ENCODE assay signal across 14 cellular contexts in the genomic region with DNA sequence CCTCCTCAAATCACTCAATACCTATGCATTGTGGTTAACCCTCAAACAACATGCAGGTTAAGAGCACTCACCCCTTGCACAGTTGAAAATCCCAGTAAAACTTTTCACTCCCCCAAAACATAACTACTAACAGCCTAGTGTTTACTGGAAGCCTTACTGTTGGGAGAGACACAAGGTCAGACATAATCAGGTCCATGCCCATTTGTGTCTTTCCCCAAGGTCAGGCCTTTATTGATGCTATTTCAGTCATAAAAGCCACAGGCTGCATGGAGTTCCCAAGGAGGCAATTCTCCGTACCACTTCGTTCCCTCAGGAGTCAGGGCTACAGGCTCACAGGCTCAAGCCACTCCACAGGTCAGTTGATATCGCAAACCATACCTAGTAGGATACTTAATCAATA.
DNase-seq lines count a peak whose midpoint lies in the region; ATAC-seq and TF ChIP-seq lines count a peak whose summit lies in the region.
"Had no signal": no experiment of that assay in that cellular context is flagged by ENCODE, and none has a peak within 500 bp of the region (broad histone marks: within the 10 kb centered on the region; RNA-seq: fewer than 3 reads in every experiment).

No MANE protein-coding gene starts in this region.

- peaks cover 0 to 7% (median 4%) of the 10 kb centered on the region in 8 donors for H3K9me3 Mint-ChIP-seq in CD4-positive, alpha-beta memory T cell
- no peaks in the 10 kb centered on the region for H3K9me3 Mint-ChIP-seq in effector memory CD8-positive, alpha-beta T cell
- peaks cover 10% of the 10 kb centered on the region for H3K9me3 Mint-ChIP-seq in neural progenitor cell

- no peak overlapping the region for H3K4me2 ChIP-seq in neural progenitor cell

- no peaks in the 10 kb centered on the region for H3K9me3 ChIP-seq in CD4-positive, alpha-beta memory T cell (ENCODE audit: control insufficient read depth in 1 of 2, low read length in 2 of 2)
- H3K9me3 ChIP-seq in neural progenitor cell (ENCODE audit: low read depth), result no peaks in the 10 kb centered on the region
- H3K9me3 ChIP-seq: Caco-2, HAP-1 had no signal

- no peak overlapping the region for H2AFZ ChIP-seq in neural progenitor cell (replicated peaks)

- no peaks in the 10 kb centered on the region for H3K27me3 ChIP-seq in CD4-positive, alpha-beta memory T cell (ENCODE audit: insufficient read depth, low read length)
- no peaks in the 10 kb centered on the region for H3K27me3 ChIP-seq in neural progenitor cell

- no peak overlapping the region for H3K27ac ChIP-seq in CD4-positive, alpha-beta memory T cell (ENCODE audit: low read depth, low read length)
- H3K27ac ChIP-seq in neural progenitor cell, result no peak overlapping the region
- H3K27ac ChIP-seq: 22Rv1 had no signal

- peak overlapping the region in 1 of 8 donors; percentile 54 for H3K4me3 Mint-ChIP-seq in CD4-positive, alpha-beta memory T cell
- no peak overlapping the region for H3K4me3 Mint-ChIP-seq in effector memory CD8-positive, alpha-beta T cell
- no peak overlapping the region for H3K4me3 Mint-ChIP-seq in neural progenitor cell
- H3K4me3 Mint-ChIP-seq: IgD-negative memory B cell had no signal

- DNase-seq in activated CD8-positive, alpha-beta memory T cell treated with anti-CD3 and anti-CD28 coated beads for 24 hours, result peak; percentile 28
- DNase-seq in activated CD8-positive, alpha-beta memory T cell treated with anti-CD3 and anti-CD28 coated beads, Interleukin-2, amount 50 U/mL, for 4 hours, result no peak
- no peak for DNase-seq in CD4-positive, alpha-beta memory T cell
- DNase-seq in effector memory CD8-positive, alpha-beta T cell, result no peak
- DNase-seq in neural progenitor cell (ENCODE audit: low spot score) (no peak), NCI-H2107 (lab: John Stamatoyannopoulos, UW) (no peak)
- DNase-seq: Caco-2, DND-41, GDM1 had no signal

- no peaks in the 10 kb centered on the region for H3F3A ChIP-seq in neural progenitor cell (ENCODE audit: low read depth)

- no peaks in the 10 kb centered on the region for H3K79me2 ChIP-seq in neural progenitor cell (ENCODE audit: low read depth)

- no peaks in the 10 kb centered on the region for H4K20me1 ChIP-seq in neural progenitor cell (ENCODE audit: low read depth)

- no peak overlapping the region for H3K4me3 ChIP-seq in CD4-positive, alpha-beta memory T cell (ENCODE audit: low read length in 2 of 2)
- no peak overlapping the region for H3K4me3 ChIP-seq in neural progenitor cell
- H3K4me3 ChIP-seq: HAP-1 had no signal

- no peaks in the 10 kb centered on the region for H3K27me3 Mint-ChIP-seq in CD4-positive, alpha-beta memory T cell
- H3K27me3 Mint-ChIP-seq in effector memory CD8-positive, alpha-beta T cell, result no peaks in the 10 kb centered on the region
- H3K27me3 Mint-ChIP-seq in neural progenitor cell (ENCODE audit: insufficient read depth, low read depth), result peaks cover 8% of the 10 kb centered on the region

- no peaks in the 10 kb centered on the region for H3K36me3 ChIP-seq in CD4-positive, alpha-beta memory T cell (ENCODE audit: insufficient read depth, low read length)
- no peaks in the 10 kb centered on the region for H3K36me3 ChIP-seq in neural progenitor cell
- H3K36me3 ChIP-seq: HAP-1 had no signal

- no peak overlapping the region for H3K9ac ChIP-seq in neural progenitor cell

- H3K36me3 Mint-ChIP-seq in CD4-positive, alpha-beta memory T cell, result no peaks in the 10 kb centered on the region
- H3K36me3 Mint-ChIP-seq in effector memory CD8-positive, alpha-beta T cell (ENCODE audit: insufficient read depth), result no peaks in the 10 kb centered on the region
- no peaks in the 10 kb centered on the region for H3K36me3 Mint-ChIP-seq in neural progenitor cell

- no peak for TF ChIP-seq CTCF in neural progenitor cell (IDR thresholded peaks at IDR 0.05)

- POLR2A ChIA-PET in CD4-positive, alpha-beta memory T cell (lab: Charles Lee; ENCODE audit: partially characterized antibody), result interaction anchor here (1.0 kb wide), 1 partner anchor 172 kb away, joined by 3 read pairs; no protein-coding TSS in a partner anchor

- peaks cover 51% of the 10 kb centered on the region for H3K4me1 ChIP-seq in CD4-positive, alpha-beta memory T cell (ENCODE audit: insufficient read depth, low read length)
- no peaks in the 10 kb centered on the region for H3K4me1 ChIP-seq in neural progenitor cell
- H3K4me1 ChIP-seq: Caco-2, HAP-1 had no signal

- CTCF ChIA-PET in CD4-positive, alpha-beta memory T cell (lab: Charles Lee; ENCODE audit: partially characterized antibody), result interaction anchor here (0.9 to 1.4 kb wide), 3 partner anchors 8 to 127 kb away, joined by 3 read pairs; no protein-coding TSS in a partner anchor

- ATAC-seq in effector memory CD8-positive, alpha-beta T cell (replicated peaks), result no peak
- ATAC-seq in HG02642 (IDR thresholded peaks at IDR 0.05; ENCODE audit: poor library complexity, unreplicated experiment) (no peak), HG02973 (IDR thresholded peaks at IDR 0.05; ENCODE audit: unreplicated experiment) (no peak)

- intact Hi-C loops in CD4-positive, alpha-beta memory T cell (cut with micrococcal nuclease), result loop anchor here (5.0 to 10.0 kb wide), 3 partner anchors 60 to 178 kb away; no protein-coding TSS in a partner anchor

- H3K27ac Mint-ChIP-seq in CD4-positive, alpha-beta memory T cell, result peak overlapping the region in 5 of 7 donors; percentile 2 to 81 (median 16)
- peak overlapping the region; percentile 11 to 68 for H3K27ac Mint-ChIP-seq in effector memory CD8-positive, alpha-beta T cell
- H3K27ac Mint-ChIP-seq in neural progenitor cell, result peak overlapping the region; percentile 2
- H3K27ac Mint-ChIP-seq: IgD-negative memory B cell had no signal

- peaks cover 52 to 70% (median 61%) of the 10 kb centered on the region in 4 donors for H3K4me1 Mint-ChIP-seq in CD4-positive, alpha-beta memory T cell
- H3K4me1 Mint-ChIP-seq in effector memory CD8-positive, alpha-beta T cell (ENCODE audit: low read depth in 2 of 2), result peaks cover 36 to 52% of the 10 kb centered on the region in 2 donors
- peaks cover 14% of the 10 kb centered on the region for H3K4me1 Mint-ChIP-seq in neural progenitor cell
- H3K4me1 Mint-ChIP-seq: IgD-negative memory B cell had no signal
